ENCODE assay signal across 13 cellular contexts in genomic region chr3:127961963-127962362, GRCh38. TPM values are rescaled to one million over a fixed set of nuclear protein-coding genes. Genes with fewer than 3 reads are reported as not detected.
DNase-seq lines count a peak whose midpoint lies in the region; ATAC-seq and TF ChIP-seq lines count a peak whose summit lies in the region.
"Had no signal": no experiment of that assay in that cellular context is flagged by ENCODE, and none has a peak within 500 bp of the region (broad histone marks: within the 10 kb centered on the region; RNA-seq: fewer than 3 reads in every experiment).

No MANE protein-coding gene starts in this region.

- H3K4me2 ChIP-seq in neural progenitor cell, result no peak overlapping the region

- no peak overlapping the region for H3K4me3 Mint-ChIP-seq in neural progenitor cell

- no peak overlapping the region for H2AFZ ChIP-seq in neural progenitor cell (replicated peaks)

- ATAC-seq in GM18907 (IDR thresholded peaks at IDR 0.05; ENCODE audit: unreplicated experiment) (no peak), HG03045 (IDR thresholded peaks at IDR 0.05; ENCODE audit: unreplicated experiment) (no peak), HG02973 (IDR thresholded peaks at IDR 0.05; ENCODE audit: unreplicated experiment) (no peak)

- H3K79me2 ChIP-seq in neural progenitor cell (ENCODE audit: low read depth), result no peaks in the 10 kb centered on the region

- no peak for TF ChIP-seq CTCF in neural progenitor cell (IDR thresholded peaks at IDR 0.05)

- H3K27me3 ChIP-seq in neural progenitor cell, result no peaks in the 10 kb centered on the region
- H3K27me3 ChIP-seq: ascending aorta had no signal

- peaks cover 23% of the 10 kb centered on the region for H3K4me1 Mint-ChIP-seq in neural progenitor cell

- H3F3A ChIP-seq in neural progenitor cell (ENCODE audit: low read depth), result no peaks in the 10 kb centered on the region

- no peak overlapping the region for H3K9ac ChIP-seq in neural progenitor cell

- DNase-seq in NCI-H748 (lab: John Stamatoyannopoulos, UW; ENCODE audit: unreplicated experiment) (peak; percentile 4), NCI-H748 treated with DMSO at 0.1 percent for 48 hours (lab: John Stamatoyannopoulos, UW) (no peak), M059J (ENCODE audit: low read depth) (peak; percentile 81), neural progenitor cell (ENCODE audit: low spot score) (no peak)
- DNase-seq: activated CD8-positive, alpha-beta memory T cell treated with anti-CD3 and anti-CD28 coated beads, Interleukin-2, amount 50 U/mL, for 48 hours; stimulated activated CD4-positive, alpha-beta T cell treated with anti-CD3 and anti-CD28 coated beads, Interleukin-2, amount 100 ng/mL, for 24 hours had no signal

- no peaks in the 10 kb centered on the region for H4K20me1 ChIP-seq in neural progenitor cell (ENCODE audit: low read depth)

- peaks cover 4% of the 10 kb centered on the region for H3K9me3 Mint-ChIP-seq in neural progenitor cell

- no peaks in the 10 kb centered on the region for H3K36me3 ChIP-seq in neural progenitor cell
- H3K36me3 ChIP-seq: ascending aorta had no signal

- H3K27ac ChIP-seq in cingulate gyrus (ENCODE audit: low read depth, low read length) (peak overlapping the region; percentile 30), neural progenitor cell (no peak overlapping the region)
- H3K27ac ChIP-seq: ascending aorta had no signal

- H3K27me3 Mint-ChIP-seq in neural progenitor cell (ENCODE audit: insufficient read depth, low read depth), result peaks cover 6% of the 10 kb centered on the region

- H3K4me1 ChIP-seq in neural progenitor cell, result no peaks in the 10 kb centered on the region
- H3K4me1 ChIP-seq: ascending aorta had no signal

- no peak overlapping the region for H3K4me3 ChIP-seq in neural progenitor cell
- H3K4me3 ChIP-seq: ascending aorta had no signal

- no peaks in the 10 kb centered on the region for H3K9me3 ChIP-seq in neural progenitor cell (ENCODE audit: low read depth)
- H3K9me3 ChIP-seq: ascending aorta had no signal

- no peaks in the 10 kb centered on the region for H3K36me3 Mint-ChIP-seq in neural progenitor cell

- peak overlapping the region; percentile 19 for H3K27ac Mint-ChIP-seq in neural progenitor cell

RNA-seq across cellular contexts. Expression of gene KBTBD12, which starts 46.9 kb away (rescaled TPM):
- 0.07 and 0.57 TPM in 2 replicates for total RNA-seq in M059J (2014; rRNA removed; shearing (Covaris generic))
- 0.15 TPM in 1 of 2 replicates, not detected in the other for total RNA-seq in neural progenitor cell (ENCODE audit: low replicate concordance)
- total RNA-seq: fibroblast of lung, osteoblast had no signal

Comparison
In these comparisons a context has a peak if more than half of its experiments do, and no peak if none do; other contexts are left out.
1. DNase-seq: peak in NCI-H748 (single experiment) and M059J (single experiment); none in NCI-H748 treated with DMSO at 0.1 percent for 48 hours (single experiment) and neural progenitor cell (single experiment).